In genomic region chr21:38756746-38757145, GRCh38 we compare ENCODE assay signal across 1 cellular context.
TF ChIP-seq lines count a peak whose summit lies in the region.

No MANE protein-coding gene starts in this region.

TF ChIP-seq in K562, 482 proteins besides CTCF, POLR2A, EP300 and RAD21 (continued from another document):
- no peak for TF ChIP-seq CEBPZ (IDR thresholded peaks at IDR 0.05; ENCODE audit: borderline replicate concordance, low read depth, low read length)
- no peak for TF ChIP-seq ETS1 (conservative IDR thresholded peaks at IDR 0.05; ENCODE audit: control insufficient read depth, low read depth, low read length)
- no peak for TF ChIP-seq ZNF780A (CRISPR knock-in tag; IDR thresholded peaks at IDR 0.05)
- TF ChIP-seq KAT2B (IDR thresholded peaks at IDR 0.05; ENCODE audit: low read depth, low read length) = no peak
- no peak for TF ChIP-seq BRD4 (IDR thresholded peaks at IDR 0.05)
- no peak for TF ChIP-seq MAX (CRISPR knock-in tag; IDR thresholded peaks at IDR 0.05)
- no peak for TF ChIP-seq HEY1 (CRISPR knock-in tag; IDR thresholded peaks at IDR 0.05; ENCODE audit: borderline replicate concordance)
- no peak for TF ChIP-seq TEAD2 (tag; IDR thresholded peaks at IDR 0.05)
- TF ChIP-seq ZNF174 (CRISPR knock-in tag; IDR thresholded peaks at IDR 0.05) = no peak
- TF ChIP-seq SNRNP70 (optimal IDR thresholded peaks at IDR 0.05; ENCODE audit: low read depth, low read length) = no peak
- TF ChIP-seq ZNF311 (CRISPR knock-in tag; IDR thresholded peaks at IDR 0.05) = no peak
